11 cellular contexts compared by ENCODE assay signal in the genomic region with DNA sequence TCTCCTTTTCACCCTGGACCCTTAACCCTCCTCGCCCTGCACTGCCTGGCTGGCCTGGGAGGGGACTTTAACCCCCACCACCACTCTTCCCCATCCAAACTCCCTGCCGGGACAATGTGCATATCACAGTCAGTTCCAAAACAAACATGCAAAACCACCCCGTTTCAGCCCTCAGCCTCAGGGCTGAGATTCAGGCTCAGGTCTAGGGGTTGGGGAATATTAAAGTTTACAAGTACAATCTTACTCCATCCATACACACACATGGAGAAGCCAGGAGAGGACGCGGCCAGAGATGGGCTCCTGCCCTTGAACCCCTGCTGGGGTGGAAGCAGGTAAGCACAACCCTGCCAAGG. TPM values are rescaled to one million over a fixed set of nuclear protein-coding genes. Genes with fewer than 3 reads are reported as not detected.
DNase-seq lines count a peak whose midpoint lies in the region; ATAC-seq, FAIRE-seq and TF ChIP-seq lines count a peak whose summit lies in the region.
"Had no signal": no experiment of that assay in that cellular context is flagged by ENCODE, and none has a peak within 500 bp of the region (broad histone marks: within the 10 kb centered on the region; RNA-seq: fewer than 3 reads in every experiment).

No MANE protein-coding gene starts in this region.

- POLR2A ChIA-PET in RWPE1 (lab: Yijun Ruan, JAX; ENCODE audit: low non-redundant PET), result no interaction called here

- peak; percentile 86 for FAIRE-seq in HTR-8/SVneo (lab: Jason Lieb, UNC)

- DNase-seq in HTR-8/SVneo (ENCODE audit: insufficient read length, low spot score) (no peak), RWPE1 (ENCODE audit: low spot score) (no peak), RPMI8226 (no peak)
- DNase-seq in activated naive CD4-positive, alpha-beta T cell treated with anti-CD3 and anti-CD28 coated beads, Interleukin-2, amount 50 U/mL, for 72 hours (ENCODE audit: low spot score in 2 of 2), result no peak
- DNase-seq: NCI-H1694, SHP77 treated with DMSO at 0.1 percent for 48 hours had no signal

- H3K4me3 ChIP-seq in ectodermal cell (ENCODE audit: insufficient read depth, low read depth, low read length), result peak overlapping the region; percentile 39
- peak overlapping the region in 2 of 3 donors; percentile 30 to 39 for H3K4me3 ChIP-seq in liver (ENCODE audit: low read depth in 1 of 3, low read length in 3 of 3)
- peak overlapping the region; percentile 36 to 69 for H3K4me3 ChIP-seq in stomach smooth muscle (ENCODE audit: low read length in 2 of 2)

- no peaks in the 10 kb centered on the region for H3K36me3 ChIP-seq in ectodermal cell (ENCODE audit: control insufficient read depth, insufficient read depth, low read length)
- H3K36me3 ChIP-seq in liver (ENCODE audit: control insufficient read depth in 4 of 4, insufficient read depth in 3 of 4, low read depth in 1 of 4, low read length in 3 of 4), result no peaks in the 10 kb centered on the region
- no peaks in the 10 kb centered on the region for H3K36me3 ChIP-seq in stomach smooth muscle (ENCODE audit: control insufficient read depth in 2 of 2, insufficient read depth in 2 of 2, low read length in 2 of 2)

- CTCF ChIA-PET in RWPE1 (lab: Yijun Ruan, JAX), result interaction anchor here (0.8 to 1.1 kb wide), 2 partner anchors 39 to 146 kb away, joined by 4 read pairs; no protein-coding TSS in a partner anchor

- H3K36me3 Mint-ChIP-seq in activated naive CD4-positive, alpha-beta T cell treated with anti-CD3 and anti-CD28 coated beads, Interleukin-2, amount 50 U/mL, for 72 hours, result peaks cover 0 to 4% of the 10 kb centered on the region in 2 donors

- peaks cover 13% of the 10 kb centered on the region for H3K27me3 ChIP-seq in ectodermal cell (ENCODE audit: control insufficient read depth, insufficient read depth, low read length, poor library complexity, severe bottlenecking)
- no peaks in the 10 kb centered on the region for H3K27me3 ChIP-seq in liver (ENCODE audit: control insufficient read depth in 4 of 4, insufficient read depth in 4 of 4, low read length in 3 of 4)
- peaks cover 25 to 29% of the 10 kb centered on the region in 2 donors for H3K27me3 ChIP-seq in stomach smooth muscle (ENCODE audit: control insufficient read depth in 1 of 2, insufficient read depth in 2 of 2, low read length in 2 of 2)

- 17 to 26% methylated on average over 4 to 5 of the region's 5 CpGs for WGBS in ectodermal cell, 2 experiments
- 8% methylated on average over 5 of the region's 5 CpGs for WGBS in liver

- TF ChIP-seq CTCF in liver (IDR thresholded peaks at IDR 0.05; ENCODE audit: low read depth, low read length, missing input control), result no peak
- no peak for TF ChIP-seq CTCF in RWPE1 (conservative IDR thresholded peaks at IDR 0.05; ENCODE audit: low read depth)

- TF ChIP-seq RAD21 in liver (IDR thresholded peaks at IDR 0.05), result peak in 1 of 2 donors; percentile 3

- H3K27ac ChIP-seq in ectodermal cell (ENCODE audit: insufficient read depth, low read depth, low read length, poor library complexity, severe bottlenecking) (no peak overlapping the region), liver (ENCODE audit: low read depth in 1 of 2, low read length in 2 of 2) (peak overlapping the region in 1 of 2 donors; percentile 33), stomach smooth muscle (ENCODE audit: low read length) (no peak overlapping the region), RWPE1 (no peak overlapping the region)

- H3K4me1 ChIP-seq in ectodermal cell (ENCODE audit: control insufficient read depth, insufficient read depth, low read length) (peaks cover 7% of the 10 kb centered on the region), liver (ENCODE audit: control insufficient read depth in 4 of 4, insufficient read depth in 4 of 4, low read length in 3 of 4) (peaks cover 4 to 15% (median 9%) of the 10 kb centered on the region in 4 donors), stomach smooth muscle (ENCODE audit: control insufficient read depth, insufficient read depth, low read length) (peaks cover 3% of the 10 kb centered on the region)

- H3K9me3 ChIP-seq in ectodermal cell (ENCODE audit: control insufficient read depth, low read length), result no peaks in the 10 kb centered on the region
- H3K9me3 ChIP-seq in liver (ENCODE audit: control insufficient read depth in 4 of 4, low read length in 3 of 4), result no peaks in the 10 kb centered on the region
- no peaks in the 10 kb centered on the region for H3K9me3 ChIP-seq in stomach smooth muscle (ENCODE audit: control insufficient read depth in 2 of 2, low read length in 2 of 2)

- no peaks in the 10 kb centered on the region for H3K9me3 Mint-ChIP-seq in activated naive CD4-positive, alpha-beta T cell treated with anti-CD3 and anti-CD28 coated beads, Interleukin-2, amount 50 U/mL, for 72 hours

- ATAC-seq in activated naive CD4-positive, alpha-beta T cell treated with anti-CD3 and anti-CD28 coated beads, Interleukin-2, amount 50 U/mL, for 72 hours, result no peak
- no peak for ATAC-seq in GM21515 (IDR thresholded peaks at IDR 0.05; ENCODE audit: unreplicated experiment)

- H3K9ac ChIP-seq in liver (ENCODE audit: low read depth in 1 of 2, low read length in 2 of 2) (no peak overlapping the region), stomach smooth muscle (ENCODE audit: low read length in 2 of 2) (peak overlapping the region; percentile 47)

- H3K27ac Mint-ChIP-seq in activated naive CD4-positive, alpha-beta T cell treated with anti-CD3 and anti-CD28 coated beads, Interleukin-2, amount 50 U/mL, for 72 hours, result no peak overlapping the region

TF ChIP-seq in liver, 16 proteins besides CTCF, POLR2A, EP300 and RAD21:
- TF ChIP-seq HNF4A (conservative IDR thresholded peaks at IDR 0.05) (peak; percentile 63 to 82), YY1 (IDR thresholded peaks at IDR 0.05) (no peak), HNF4G (IDR thresholded peaks at IDR 0.05) (peak; percentile 47), FOXA2 (IDR thresholded peaks at IDR 0.05) (no peak), RXRA (IDR thresholded peaks at IDR 0.05) (peak; percentile 32 to 34), FOXA1 (IDR thresholded peaks at IDR 0.05) (peak; percentile 37), SP1 (IDR thresholded peaks at IDR 0.05) (peak; percentile 61)

RNA-seq across cellular contexts. Expression of a gene that starts 0.5 kb away (rescaled TPM):
- 2.8 TPM for polyA plus RNA-seq in ectodermal cell (2013, experiment 1 of 4)
- 4.0 TPM for polyA plus RNA-seq in ectodermal cell (2013, experiment 2 of 4)
- polyA plus RNA-seq in ectodermal cell (2013, experiment 3 of 4), result 2.5 TPM
- polyA plus RNA-seq in ectodermal cell (2013, experiment 4 of 4), result 3.6 TPM
- 1 to 10 TPM in 1 of 2 donors, under 1 TPM in 1; 0.09 to 1.4 TPM for total RNA-seq in liver
- 1 to 10 TPM in 1 of 2 donors, under 1 TPM in 1; 0.29 to 1.3 TPM for polyA plus RNA-seq in liver
- not detected for total RNA-seq in activated naive CD4-positive, alpha-beta T cell treated with anti-CD3 and anti-CD28 coated beads, Interleukin-2, amount 50 U/mL, for 72 hours

RNA-seq across cellular contexts. Expression of a gene that starts 44.0 kb away (rescaled TPM):
- polyA plus RNA-seq in ectodermal cell (2013, experiment 1 of 4), result not detected
- not detected for polyA plus RNA-seq in ectodermal cell (2013, experiment 2 of 4)
- polyA plus RNA-seq in ectodermal cell (2013, experiment 3 of 4), result not detected
- polyA plus RNA-seq in ectodermal cell (2013, experiment 4 of 4), result not detected
- total RNA-seq in liver, result 10 to 100 TPM in 1 of 2 donors, under 1 TPM in 1; 0.08 to 10.3 TPM
- under 1 TPM in 1 of 2 donors, not detected in 1; 0.37 TPM for polyA plus RNA-seq in liver
- not detected for total RNA-seq in activated naive CD4-positive, alpha-beta T cell treated with anti-CD3 and anti-CD28 coated beads, Interleukin-2, amount 50 U/mL, for 72 hours
- total RNA-seq: Daoy had no signal

Comparison
In these comparisons a context has a peak if more than half of its experiments do, and no peak if none do; other contexts are left out.
1. H3K9ac ChIP-seq: peak in stomach smooth muscle (2 of 2); none in liver (0 of 2).
2. Peak in every context shown above with its lines, with median percentiles within 50 percentile points of each other: H3K4me3 ChIP-seq.